In the genomic region with DNA sequence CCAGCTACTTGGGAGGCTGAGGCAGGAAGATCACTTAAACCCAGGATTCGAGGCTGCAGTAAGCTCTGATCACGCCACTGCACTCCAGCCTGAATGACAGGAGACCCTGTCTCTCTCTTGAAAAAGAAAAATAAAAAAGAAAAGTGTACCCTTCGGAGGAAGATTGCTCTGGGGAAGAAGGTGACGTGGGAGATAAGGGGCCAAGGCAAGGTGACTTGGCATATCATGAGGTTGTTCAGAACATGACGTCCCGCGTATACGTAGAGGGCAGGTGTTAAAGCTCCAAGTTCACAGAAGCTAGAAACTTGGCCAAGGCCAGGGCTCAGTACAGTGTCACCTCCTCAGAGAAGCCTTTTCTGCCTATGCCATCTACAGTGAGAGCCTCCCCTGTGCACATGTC, we compare ENCODE assay signal across 15 cellular contexts. TPM values are rescaled to one million over a fixed set of nuclear protein-coding genes. Genes with fewer than 3 reads are reported as not detected.
A peak's percentile ranks its signal among the peaks of the same experiment; 100 is the strongest.
DNase-seq lines count a peak whose midpoint lies in the region; ATAC-seq and TF ChIP-seq lines count a peak whose summit lies in the region.
"Had no signal": no experiment of that assay in that cellular context is flagged by ENCODE, and none has a peak within 500 bp of the region (broad histone marks: within the 10 kb centered on the region; RNA-seq: fewer than 3 reads in every experiment).

No MANE protein-coding gene starts in this region.

- H3K4me1 ChIP-seq in neuronal stem cell (ENCODE audit: control insufficient read depth in 2 of 2, insufficient read depth in 1 of 2, low read depth in 1 of 2, low read length in 2 of 2) (no peaks in the 10 kb centered on the region), lower lobe of right lung (peaks cover 3% of the 10 kb centered on the region)
- H3K4me1 ChIP-seq: HAP-1 had no signal

- H3K27ac Mint-ChIP-seq in activated T-helper 1 cell treated with anti-CD3 and anti-CD28 coated beads, Interleukin-12 subunit alpha, Interleukin-12 subunit beta, Interleukin-2, Interleukin-4 antibody, amounts not matched to agents 30 ng/mL and 10 ng/mL and 1 ng/mL, durations not matched to agents 14 hours and 24 hours and 36 hours, result peak overlapping the region; percentile 46
- no peak overlapping the region for H3K27ac Mint-ChIP-seq in endothelial cell (ENCODE audit: unreplicated experiment)
- no peak overlapping the region for H3K27ac Mint-ChIP-seq in activated naive CD8-positive, alpha-beta T cell treated with anti-CD3 and anti-CD28 coated beads for 36 hours
- H3K27ac Mint-ChIP-seq: CD8-positive, alpha-beta T cell; HFFc6 had no signal

- no peak overlapping the region for H3K4ac ChIP-seq in neuronal stem cell (ENCODE audit: low read length)

- H3K79me1 ChIP-seq in neuronal stem cell (ENCODE audit: low read depth, low read length), result no peaks in the 10 kb centered on the region

- H3K27ac ChIP-seq in neuronal stem cell (replicated peaks; ENCODE audit: low read length) (no peak overlapping the region), lower lobe of right lung (no peak overlapping the region)

- no peak overlapping the region for H2BK12ac ChIP-seq in neuronal stem cell (ENCODE audit: low read length)

- intact Hi-C loops in activated T-helper 1 cell treated with anti-CD3 and anti-CD28 coated beads, Interleukin-12 subunit alpha, Interleukin-12 subunit beta, Interleukin-2, Interleukin-4 antibody, amounts not matched to agents 30 ng/mL and 10 ng/mL and 1 ng/mL, durations not matched to agents 14 hours and 24 hours and 36 hours (cut with micrococcal nuclease), result no loop called here
- intact Hi-C loops in lower lobe of right lung (cut with DNase I), result no loop called here

- WGBS in neuronal stem cell (ENCODE audit: extremely low coverage in 2 of 2, insufficient read length in 2 of 2, insufficient replicate concordance in 1 of 2), 2 donors, result no CpG with 5 or more reads among the region's 8 CpGs

- TF ChIP-seq CTCF in endothelial cell (IDR thresholded peaks at IDR 0.05; ENCODE audit: unreplicated experiment), result no peak
- TF ChIP-seq CTCF in lower lobe of right lung (IDR thresholded peaks at IDR 0.05), result no peak

- no peak overlapping the region for H2BK120ac ChIP-seq in neuronal stem cell (ENCODE audit: low read depth, low read length)

- H2AK5ac ChIP-seq in neuronal stem cell (ENCODE audit: low read depth, low read length), result peak overlapping the region; percentile 44

- H3K9me3 ChIP-seq in neuronal stem cell (replicated peaks in 1 of 2; ENCODE audit: control insufficient read depth in 2 of 2, insufficient read depth in 1 of 2, low read depth in 1 of 2, low read length in 2 of 2), result peaks cover 0 to 2% of the 10 kb centered on the region in 2 donors
- H3K9me3 ChIP-seq in lower lobe of right lung, result no peaks in the 10 kb centered on the region
- H3K9me3 ChIP-seq: HAP-1 had no signal

- H3K36me3 Mint-ChIP-seq in activated T-helper 1 cell treated with anti-CD3 and anti-CD28 coated beads, Interleukin-12 subunit alpha, Interleukin-12 subunit beta, Interleukin-2, Interleukin-4 antibody, amounts not matched to agents 30 ng/mL and 10 ng/mL and 1 ng/mL, durations not matched to agents 14 hours and 24 hours and 36 hours (ENCODE audit: low read depth), result peaks cover 3% of the 10 kb centered on the region
- peaks cover 4% of the 10 kb centered on the region for H3K36me3 Mint-ChIP-seq in endothelial cell (ENCODE audit: low read depth, unreplicated experiment)
- peaks cover 6% of the 10 kb centered on the region for H3K36me3 Mint-ChIP-seq in activated naive CD8-positive, alpha-beta T cell treated with anti-CD3 and anti-CD28 coated beads for 36 hours
- H3K36me3 Mint-ChIP-seq: CD4-positive, CD25-positive, alpha-beta regulatory T cell; CD8-positive, alpha-beta T cell had no signal

- peaks cover 14% of the 10 kb centered on the region for H3K4me1 Mint-ChIP-seq in activated T-helper 1 cell treated with anti-CD3 and anti-CD28 coated beads, Interleukin-12 subunit alpha, Interleukin-12 subunit beta, Interleukin-2, Interleukin-4 antibody, amounts not matched to agents 30 ng/mL and 10 ng/mL and 1 ng/mL, durations not matched to agents 14 hours and 24 hours and 36 hours (ENCODE audit: low read depth)
- H3K4me1 Mint-ChIP-seq in endothelial cell (ENCODE audit: unreplicated experiment), result peaks cover 30% of the 10 kb centered on the region
- H3K4me1 Mint-ChIP-seq in activated naive CD8-positive, alpha-beta T cell treated with anti-CD3 and anti-CD28 coated beads for 36 hours, result peaks cover 15% of the 10 kb centered on the region

- H3K4me3 ChIP-seq in neuronal stem cell (ENCODE audit: low read length in 2 of 2) (no peak overlapping the region), lower lobe of right lung (no peak overlapping the region)
- H3K4me3 ChIP-seq: HAP-1 had no signal

- no peak for ATAC-seq in lower lobe of right lung
- ATAC-seq: CD8-positive, alpha-beta T cell had no signal

- no peak overlapping the region for H3K23ac ChIP-seq in neuronal stem cell (ENCODE audit: low read depth, low read length, poor library complexity)

- H3K14ac ChIP-seq in neuronal stem cell (ENCODE audit: low read length), result no peak overlapping the region

- H3K4me3 Mint-ChIP-seq in activated T-helper 1 cell treated with anti-CD3 and anti-CD28 coated beads, Interleukin-12 subunit alpha, Interleukin-12 subunit beta, Interleukin-2, Interleukin-4 antibody, amounts not matched to agents 30 ng/mL and 10 ng/mL and 1 ng/mL, durations not matched to agents 14 hours and 24 hours and 36 hours, result no peak overlapping the region
- peak overlapping the region; percentile 31 for H3K4me3 Mint-ChIP-seq in endothelial cell (ENCODE audit: unreplicated experiment)
- H3K4me3 Mint-ChIP-seq in activated naive CD8-positive, alpha-beta T cell treated with anti-CD3 and anti-CD28 coated beads for 36 hours, result no peak overlapping the region
- H3K4me3 Mint-ChIP-seq: CD4-positive, CD25-positive, alpha-beta regulatory T cell; CD8-positive, alpha-beta T cell; HFFc6 had no signal

- no peak overlapping the region for H2BK15ac ChIP-seq in neuronal stem cell (ENCODE audit: low read length)

- no peak for DNase-seq in activated T-helper 1 cell treated with anti-CD3 and anti-CD28 coated beads, Interleukin-12 subunit alpha, Interleukin-12 subunit beta, Interleukin-2, Interleukin-4 antibody, amounts not matched to agents 30 ng/mL and 10 ng/mL and 1 ng/mL, durations not matched to agents 14 hours and 24 hours and 36 hours (ENCODE audit: low spot score)
- no peak for DNase-seq in endothelial cell (ENCODE audit: low spot score)
- no peak for DNase-seq in neuronal stem cell (ENCODE audit: low spot score)
- no peak for DNase-seq in NCI-H1417 treated with DMSO at 0.1 percent for 48 hours (lab: John Stamatoyannopoulos, UW)
- DNase-seq in activated naive CD8-positive, alpha-beta T cell treated with anti-CD3 and anti-CD28 coated beads for 36 hours, result no peak
- no peak for DNase-seq in lower lobe of right lung
- DNase-seq: C1 segment of cervical spinal cord; Calu3; CD4-positive, CD25-positive, alpha-beta regulatory T cell; CD8-positive, alpha-beta T cell; DMS79 treated with DMSO at 0.1 percent for 48 hours; GF-D8; GOT3; HFFc6 had no signal

- no peak overlapping the region for H2BK5ac ChIP-seq in neuronal stem cell (ENCODE audit: low read length)

- no peak overlapping the region for H3K18ac ChIP-seq in neuronal stem cell (ENCODE audit: low read length)

- no peak overlapping the region for H4K8ac ChIP-seq in neuronal stem cell (ENCODE audit: low read depth, low read length)

- no peaks in the 10 kb centered on the region for H3K27me3 ChIP-seq in neuronal stem cell (ENCODE audit: control insufficient read depth in 3 of 3, insufficient read depth in 3 of 3, low read depth in 1 of 3, low read length in 3 of 3)
- no peaks in the 10 kb centered on the region for H3K27me3 ChIP-seq in lower lobe of right lung (ENCODE audit: low read depth)

- H3K9ac ChIP-seq in neuronal stem cell (ENCODE audit: low read depth, low read length, poor library complexity), result peak overlapping the region; percentile 44

- H3K9me3 Mint-ChIP-seq in activated T-helper 1 cell treated with anti-CD3 and anti-CD28 coated beads, Interleukin-12 subunit alpha, Interleukin-12 subunit beta, Interleukin-2, Interleukin-4 antibody, amounts not matched to agents 30 ng/mL and 10 ng/mL and 1 ng/mL, durations not matched to agents 14 hours and 24 hours and 36 hours, result no peaks in the 10 kb centered on the region
- no peaks in the 10 kb centered on the region for H3K9me3 Mint-ChIP-seq in endothelial cell (ENCODE audit: unreplicated experiment)
- no peaks in the 10 kb centered on the region for H3K9me3 Mint-ChIP-seq in activated naive CD8-positive, alpha-beta T cell treated with anti-CD3 and anti-CD28 coated beads for 36 hours
- H3K9me3 Mint-ChIP-seq: CD4-positive, CD25-positive, alpha-beta regulatory T cell; CD8-positive, alpha-beta T cell; HFFc6 had no signal

- peaks cover 0 to 6% of the 10 kb centered on the region in 2 donors for H3K36me3 ChIP-seq in neuronal stem cell (replicated peaks in 1 of 2; ENCODE audit: control insufficient read depth in 2 of 2, insufficient read depth in 2 of 2, low read length in 2 of 2)
- no peaks in the 10 kb centered on the region for H3K36me3 ChIP-seq in lower lobe of right lung
- H3K36me3 ChIP-seq: HAP-1 had no signal

- H2AFZ ChIP-seq in neuronal stem cell (ENCODE audit: low read length), result no peak overlapping the region

- no peak overlapping the region for H4K91ac ChIP-seq in neuronal stem cell (ENCODE audit: low read depth, low read length, poor library complexity)

- H3K4me2 ChIP-seq in neuronal stem cell (ENCODE audit: insufficient read depth, low read length, poor library complexity, severe bottlenecking), result no peak overlapping the region

- H3K27me3 Mint-ChIP-seq in activated T-helper 1 cell treated with anti-CD3 and anti-CD28 coated beads, Interleukin-12 subunit alpha, Interleukin-12 subunit beta, Interleukin-2, Interleukin-4 antibody, amounts not matched to agents 30 ng/mL and 10 ng/mL and 1 ng/mL, durations not matched to agents 14 hours and 24 hours and 36 hours (ENCODE audit: insufficient read depth), result peaks cover 4% of the 10 kb centered on the region
- peaks cover 12% of the 10 kb centered on the region for H3K27me3 Mint-ChIP-seq in endothelial cell (ENCODE audit: unreplicated experiment)
- no peaks in the 10 kb centered on the region for H3K27me3 Mint-ChIP-seq in activated naive CD8-positive, alpha-beta T cell treated with anti-CD3 and anti-CD28 coated beads for 36 hours
- H3K27me3 Mint-ChIP-seq: CD4-positive, CD25-positive, alpha-beta regulatory T cell had no signal

RNA-seq across cellular contexts. Expression of a gene that starts 6.7 kb away (rescaled TPM):
- total RNA-seq in activated T-helper 1 cell treated with anti-CD3 and anti-CD28 coated beads, Interleukin-12 subunit alpha, Interleukin-12 subunit beta, Interleukin-2, Interleukin-4 antibody, amounts not matched to agents 30 ng/mL and 10 ng/mL and 1 ng/mL, durations not matched to agents 14 hours and 24 hours and 36 hours, result 65.3 and 67.2 TPM in 2 replicates
- total RNA-seq in endothelial cell (ENCODE audit: unreplicated experiment), result 46.5 TPM
- polyA plus RNA-seq in neuronal stem cell (2013, experiment 1 of 2), result 23.2 TPM
- 22.6 TPM for polyA plus RNA-seq in neuronal stem cell (2013, experiment 2 of 2)
- total RNA-seq in activated naive CD8-positive, alpha-beta T cell treated with anti-CD3 and anti-CD28 coated beads for 36 hours, result 10 to 100 TPM; 47.5 to 47.6 TPM
- total RNA-seq in lower lobe of right lung, result 38.0 TPM
